ENCODE assay signal across 1 cellular context in the genomic region with DNA sequence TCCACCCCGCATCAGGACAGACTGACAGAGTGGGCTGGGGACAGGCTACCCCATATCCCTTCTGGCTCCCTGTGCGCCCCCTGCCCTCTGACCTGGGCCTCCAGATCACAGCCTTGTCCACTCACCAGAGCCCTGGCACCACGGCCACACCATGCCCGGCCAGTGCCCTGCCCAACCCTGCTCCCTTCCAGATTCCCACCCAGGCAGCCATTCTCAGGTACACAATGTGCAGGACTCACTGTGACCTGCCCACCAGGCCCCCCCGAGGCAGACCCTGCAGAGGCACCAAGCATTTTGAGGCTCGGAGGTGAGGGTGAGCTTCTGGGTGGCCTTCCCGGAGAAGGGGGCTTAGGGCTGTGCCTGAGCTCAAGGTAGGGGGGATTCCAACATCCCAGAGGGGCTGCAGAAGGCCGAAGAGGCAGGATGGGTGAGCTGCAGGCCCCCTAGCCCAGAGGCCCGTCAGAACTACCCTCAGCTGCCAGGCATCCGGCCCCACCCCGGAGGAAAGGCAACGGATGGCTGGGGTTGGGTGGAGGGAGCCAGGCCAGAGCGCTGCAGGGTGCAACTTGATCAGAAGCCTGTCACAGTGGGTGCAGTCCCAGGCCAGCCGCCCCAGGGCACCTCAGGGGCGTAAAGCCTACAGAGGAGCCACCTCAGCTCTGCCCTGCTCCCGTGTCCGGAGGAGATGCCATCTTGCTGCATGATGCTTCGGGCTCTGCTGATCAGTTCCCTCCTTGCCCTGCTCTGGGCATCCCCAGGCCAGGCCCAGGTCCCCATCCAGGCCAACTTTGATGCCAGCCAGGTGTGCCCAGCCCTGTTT.
TF ChIP-seq lines count a peak whose summit lies in the region.

A gene (plus strand): TSS at position 762 of the 820 bp plus-strand sequence. CDS start 594 bp downstream, outside the sequence.

TF ChIP-seq in IMR-90, 13 proteins besides CTCF, POLR2A, EP300 and RAD21:
- no peak for TF ChIP-seq MAFK (IDR thresholded peaks at IDR 0.05; ENCODE audit: low read depth, low read length)
- TF ChIP-seq CHD1 (IDR thresholded peaks at IDR 0.05; ENCODE audit: low read depth, low read length), result no peak
- no peak for TF ChIP-seq BHLHE40 (IDR thresholded peaks at IDR 0.05; ENCODE audit: low read depth, low read length)
- no peak for TF ChIP-seq RFX5 (IDR thresholded peaks at IDR 0.05; ENCODE audit: low read depth, low read length)
- TF ChIP-seq, protein P1, sequence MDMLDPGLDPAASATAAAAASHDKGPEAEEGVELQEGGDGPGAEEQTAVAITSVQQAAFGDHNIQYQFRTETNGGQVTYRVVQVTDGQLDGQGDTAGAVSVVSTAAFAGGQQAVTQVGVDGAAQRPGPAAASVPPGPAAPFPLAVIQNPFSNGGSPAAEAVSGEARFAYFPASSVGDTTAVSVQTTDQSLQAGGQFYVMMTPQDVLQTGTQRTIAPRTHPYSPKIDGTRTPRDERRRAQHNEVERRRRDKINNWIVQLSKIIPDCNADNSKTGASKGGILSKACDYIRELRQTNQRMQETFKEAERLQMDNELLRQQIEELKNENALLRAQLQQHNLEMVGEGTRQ (IDR thresholded peaks at IDR 0.05; ENCODE audit: low read depth, low read length), result no peak
- no peak for TF ChIP-seq SMC3 (IDR thresholded peaks at IDR 0.05; ENCODE audit: low read depth, low read length)
- no peak for TF ChIP-seq CEBPB (IDR thresholded peaks at IDR 0.05; ENCODE audit: low read depth, low read length)
- TF ChIP-seq NFE2L2 (IDR thresholded peaks at IDR 0.05; ENCODE audit: low read depth, low read length), result no peak
- TF ChIP-seq RCOR1 (IDR thresholded peaks at IDR 0.05; ENCODE audit: insufficient replicate concordance, low read length), result no peak
- TF ChIP-seq FOS (IDR thresholded peaks at IDR 0.05; ENCODE audit: low read depth, low read length), result no peak
- no peak for TF ChIP-seq MXI1 (IDR thresholded peaks at IDR 0.05; ENCODE audit: borderline replicate concordance, low read depth, low read length)
- TF ChIP-seq, protein P2, sequence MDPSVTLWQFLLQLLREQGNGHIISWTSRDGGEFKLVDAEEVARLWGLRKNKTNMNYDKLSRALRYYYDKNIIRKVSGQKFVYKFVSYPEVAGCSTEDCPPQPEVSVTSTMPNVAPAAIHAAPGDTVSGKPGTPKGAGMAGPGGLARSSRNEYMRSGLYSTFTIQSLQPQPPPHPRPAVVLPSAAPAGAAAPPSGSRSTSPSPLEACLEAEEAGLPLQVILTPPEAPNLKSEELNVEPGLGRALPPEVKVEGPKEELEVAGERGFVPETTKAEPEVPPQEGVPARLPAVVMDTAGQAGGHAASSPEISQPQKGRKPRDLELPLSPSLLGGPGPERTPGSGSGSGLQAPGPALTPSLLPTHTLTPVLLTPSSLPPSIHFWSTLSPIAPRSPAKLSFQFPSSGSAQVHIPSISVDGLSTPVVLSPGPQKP (IDR thresholded peaks at IDR 0.05; ENCODE audit: borderline replicate concordance, low read depth, low read length), result no peak
- no peak for TF ChIP-seq MAZ (IDR thresholded peaks at IDR 0.05; ENCODE audit: borderline replicate concordance, low read depth, low read length)
